ENCODE assay signal across 5 cellular contexts in genomic region chr4:182242260-182242659, GRCh38. TPM values are rescaled to one million over a fixed set of nuclear protein-coding genes. Genes with fewer than 3 reads are reported as not detected.
"Had no signal": no experiment of that assay in that cellular context is flagged by ENCODE, and none has a peak within 500 bp of the region (broad histone marks: within the 10 kb centered on the region; RNA-seq: fewer than 3 reads in every experiment).

No MANE protein-coding gene starts in this region.

RNA-seq across cellular contexts. Expression of gene TENM3, which starts 0.9 kb away (rescaled TPM):
- total RNA-seq: activated CD4-positive, alpha-beta memory T cell treated with anti-CD3 and anti-CD28 coated beads, Interleukin-2, amount 10 ng/mL, durations not matched to agents 7 days and 5 days; activated CD4-positive, alpha-beta T cell treated with anti-CD3 and anti-CD28 coated beads, Interleukin-2, amount 10 ng/mL, durations not matched to agents 7 days and 5 days; activated naive CD4-positive, alpha-beta T cell treated with anti-CD3 and anti-CD28 coated beads, Interleukin-2, amount 50 U/mL, for 72 hours; activated naive CD8-positive, alpha-beta T cell treated with anti-CD3 and anti-CD28 coated beads, Interleukin-2, amount 10 ng/mL, durations not matched to agents 7 days and 5 days; T-helper 2 cell treated with Interferon-gamma antibody and Interleukin-4, amounts not matched to agents 100 ng/mL and 5 ng/mL, for 36 hours had no signal
